In genomic region chr11:75543808-75544207, GRCh38 we compare ENCODE assay signal across 1 cellular context.
A peak's percentile ranks its signal among the peaks of the same experiment; 100 is the strongest.
TF ChIP-seq lines count a peak whose summit lies in the region.

No MANE protein-coding gene starts in this region.

TF ChIP-seq in K562, 482 proteins besides CTCF, POLR2A, EP300 and RAD21 (continues in another document):
- TF ChIP-seq CTBP1 (IDR thresholded peaks at IDR 0.05; ENCODE audit: borderline replicate concordance) = no peak; the same call in 1 of the 2 replicates
- no peak for TF ChIP-seq PML (IDR thresholded peaks at IDR 0.05; ENCODE audit: low read length)
- TF ChIP-seq, protein P1, sequence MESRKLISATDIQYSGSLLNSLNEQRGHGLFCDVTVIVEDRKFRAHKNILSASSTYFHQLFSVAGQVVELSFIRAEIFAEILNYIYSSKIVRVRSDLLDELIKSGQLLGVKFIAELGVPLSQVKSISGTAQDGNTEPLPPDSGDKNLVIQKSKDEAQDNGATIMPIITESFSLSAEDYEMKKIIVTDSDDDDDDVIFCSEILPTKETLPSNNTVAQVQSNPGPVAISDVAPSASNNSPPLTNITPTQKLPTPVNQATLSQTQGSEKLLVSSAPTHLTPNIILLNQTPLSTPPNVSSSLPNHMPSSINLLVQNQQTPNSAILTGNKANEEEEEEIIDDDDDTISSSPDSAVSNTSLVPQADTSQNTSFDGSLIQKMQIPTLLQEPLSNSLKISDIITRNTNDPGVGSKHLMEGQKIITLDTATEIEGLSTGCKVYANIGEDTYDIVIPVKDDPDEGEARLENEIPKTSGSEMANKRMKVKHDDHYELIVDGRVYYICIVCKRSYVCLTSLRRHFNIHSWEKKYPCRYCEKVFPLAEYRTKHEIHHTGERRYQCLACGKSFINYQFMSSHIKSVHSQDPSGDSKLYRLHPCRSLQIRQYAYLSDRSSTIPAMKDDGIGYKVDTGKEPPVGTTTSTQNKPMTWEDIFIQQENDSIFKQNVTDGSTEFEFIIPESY (CRISPR knock-in tag; IDR thresholded peaks at IDR 0.05) = peak; percentile 60; the same call in 1 of the 2 replicates
- TF ChIP-seq HDGF (IDR thresholded peaks at IDR 0.05) = peak; percentile 88; the same call in 1 of the 2 replicates
- TF ChIP-seq ZBTB34 (CRISPR knock-in tag; IDR thresholded peaks at IDR 0.05) = no peak
- TF ChIP-seq ZNF766 (CRISPR knock-in tag; conservative IDR thresholded peaks at IDR 0.05) = no peak
- TF ChIP-seq HNRNPL (IDR thresholded peaks at IDR 0.05; ENCODE audit: low read depth, low read length) = no peak
- TF ChIP-seq ZNF79 (CRISPR knock-in tag; IDR thresholded peaks at IDR 0.05; ENCODE audit: low read depth) = no peak
- TF ChIP-seq ADNP (tag; IDR thresholded peaks at IDR 0.05) = peak; percentile 96
- no peak for TF ChIP-seq PCBP2 (IDR thresholded peaks at IDR 0.05; ENCODE audit: low read depth, low read length, poor library complexity, severe bottlenecking)
- peak; percentile 99 for TF ChIP-seq BCOR (IDR thresholded peaks at IDR 0.05)
- TF ChIP-seq KDM2B (CRISPR knock-in tag; IDR thresholded peaks at IDR 0.05) = no peak
- peak in 1 of 2 experiments; percentile 88; a peak in 2 of 3 replicates for TF ChIP-seq CBX3 (IDR thresholded peaks at IDR 0.05; ENCODE audit: borderline replicate concordance in 1 of 2, low read length in 2 of 2)
- TF ChIP-seq KDM1A (IDR thresholded peaks at IDR 0.05) = peak; percentile 91 to 95
- peak; percentile 98 for TF ChIP-seq ESRRA (IDR thresholded peaks at IDR 0.05; ENCODE audit: borderline replicate concordance, low read depth)
- TF ChIP-seq ZNF589 (CRISPR knock-in tag; IDR thresholded peaks at IDR 0.05; ENCODE audit: low read depth) = no peak
- TF ChIP-seq MTA3 (IDR thresholded peaks at IDR 0.05; ENCODE audit: borderline replicate concordance) = 0 out of 2 replicates have a peak, but pooled peaks have one; percentile 22
- TF ChIP-seq KLF13 (tag; IDR thresholded peaks at IDR 0.05; ENCODE audit: borderline replicate concordance, low read depth) = no peak
- TF ChIP-seq MTA2 (IDR thresholded peaks at IDR 0.05; ENCODE audit: low read depth) = no peak
- TF ChIP-seq ZBTB17 (CRISPR knock-in tag; IDR thresholded peaks at IDR 0.05) = 0 out of 2 replicates have a peak, but pooled peaks have one; percentile 60
- peak; percentile 58 for TF ChIP-seq PHF20 (IDR thresholded peaks at IDR 0.05; ENCODE audit: partially characterized antibody)
- no peak for TF ChIP-seq MAX (CRISPR knock-in tag; IDR thresholded peaks at IDR 0.05)
- TF ChIP-seq HDAC2 (IDR thresholded peaks at IDR 0.05) = peak; percentile 97
- TF ChIP-seq ATF7 (IDR thresholded peaks at IDR 0.05) = peak; percentile 24; the same call in 1 of the 2 replicates
- no peak for TF ChIP-seq ZNF311 (CRISPR knock-in tag; IDR thresholded peaks at IDR 0.05)
- no peak for TF ChIP-seq ZNF395 (CRISPR knock-in tag; IDR thresholded peaks at IDR 0.05)
- TF ChIP-seq CHD4 (IDR thresholded peaks at IDR 0.05; ENCODE audit: insufficient read depth, insufficient replicate concordance, low read depth, low read length, poor library complexity, severe bottlenecking) = peak; percentile 94
- no peak for TF ChIP-seq ZNF408 (CRISPR knock-in tag; IDR thresholded peaks at IDR 0.05; ENCODE audit: low read depth)
- TF ChIP-seq ZNF512 (tag; IDR thresholded peaks at IDR 0.05) = no peak
- TF ChIP-seq RFX7 (CRISPR knock-in tag; IDR thresholded peaks at IDR 0.05) = no peak
- no peak for TF ChIP-seq SIN3A (IDR thresholded peaks at IDR 0.05; ENCODE audit: borderline replicate concordance in 2 of 2, control insufficient read depth in 1 of 2, low read depth in 2 of 2, low read length in 2 of 2)
- no peak for TF ChIP-seq ETV1 (tag; conservative IDR thresholded peaks at IDR 0.05; ENCODE audit: low read depth)
- TF ChIP-seq TFAP4 (CRISPR knock-in tag; IDR thresholded peaks at IDR 0.05; ENCODE audit: borderline replicate concordance) = 0 out of 2 replicates have a peak, but pooled peaks have one; percentile 6
- TF ChIP-seq, protein P2, sequence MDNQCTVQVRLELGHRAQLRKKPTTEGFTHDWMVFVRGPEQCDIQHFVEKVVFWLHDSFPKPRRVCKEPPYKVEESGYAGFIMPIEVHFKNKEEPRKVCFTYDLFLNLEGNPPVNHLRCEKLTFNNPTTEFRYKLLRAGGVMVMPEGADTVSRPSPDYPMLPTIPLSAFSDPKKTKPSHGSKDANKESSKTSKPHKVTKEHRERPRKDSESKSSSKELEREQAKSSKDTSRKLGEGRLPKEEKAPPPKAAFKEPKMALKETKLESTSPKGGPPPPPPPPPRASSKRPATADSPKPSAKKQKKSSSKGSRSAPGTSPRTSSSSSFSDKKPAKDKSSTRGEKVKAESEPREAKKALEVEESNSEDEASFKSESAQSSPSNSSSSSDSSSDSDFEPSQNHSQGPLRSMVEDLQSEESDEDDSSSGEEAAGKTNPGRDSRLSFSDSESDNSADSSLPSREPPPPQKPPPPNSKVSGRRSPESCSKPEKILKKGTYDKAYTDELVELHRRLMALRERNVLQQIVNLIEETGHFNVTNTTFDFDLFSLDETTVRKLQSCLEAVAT (IDR thresholded peaks at IDR 0.05) = peak in 1 of 2 experiments; percentile 74; a peak in 2 of 4 replicates
- TF ChIP-seq SMARCA5 (IDR thresholded peaks at IDR 0.05) = peak; percentile 94
- TF ChIP-seq, protein P3, sequence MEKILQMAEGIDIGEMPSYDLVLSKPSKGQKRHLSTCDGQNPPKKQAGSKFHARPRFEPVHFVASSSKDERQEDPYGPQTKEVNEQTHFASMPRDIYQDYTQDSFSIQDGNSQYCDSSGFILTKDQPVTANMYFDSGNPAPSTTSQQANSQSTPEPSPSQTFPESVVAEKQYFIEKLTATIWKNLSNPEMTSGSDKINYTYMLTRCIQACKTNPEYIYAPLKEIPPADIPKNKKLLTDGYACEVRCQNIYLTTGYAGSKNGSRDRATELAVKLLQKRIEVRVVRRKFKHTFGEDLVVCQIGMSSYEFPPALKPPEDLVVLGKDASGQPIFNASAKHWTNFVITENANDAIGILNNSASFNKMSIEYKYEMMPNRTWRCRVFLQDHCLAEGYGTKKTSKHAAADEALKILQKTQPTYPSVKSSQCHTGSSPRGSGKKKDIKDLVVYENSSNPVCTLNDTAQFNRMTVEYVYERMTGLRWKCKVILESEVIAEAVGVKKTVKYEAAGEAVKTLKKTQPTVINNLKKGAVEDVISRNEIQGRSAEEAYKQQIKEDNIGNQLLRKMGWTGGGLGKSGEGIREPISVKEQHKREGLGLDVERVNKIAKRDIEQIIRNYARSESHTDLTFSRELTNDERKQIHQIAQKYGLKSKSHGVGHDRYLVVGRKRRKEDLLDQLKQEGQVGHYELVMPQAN (IDR thresholded peaks at IDR 0.05; ENCODE audit: borderline replicate concordance) = no peak
- peak; percentile 60; the same call in 1 of the 2 replicates for TF ChIP-seq ZNF121 (CRISPR knock-in tag; conservative IDR thresholded peaks at IDR 0.05)
- no peak for TF ChIP-seq LCOR (CRISPR knock-in tag; IDR thresholded peaks at IDR 0.05)
- TF ChIP-seq, protein P4, sequence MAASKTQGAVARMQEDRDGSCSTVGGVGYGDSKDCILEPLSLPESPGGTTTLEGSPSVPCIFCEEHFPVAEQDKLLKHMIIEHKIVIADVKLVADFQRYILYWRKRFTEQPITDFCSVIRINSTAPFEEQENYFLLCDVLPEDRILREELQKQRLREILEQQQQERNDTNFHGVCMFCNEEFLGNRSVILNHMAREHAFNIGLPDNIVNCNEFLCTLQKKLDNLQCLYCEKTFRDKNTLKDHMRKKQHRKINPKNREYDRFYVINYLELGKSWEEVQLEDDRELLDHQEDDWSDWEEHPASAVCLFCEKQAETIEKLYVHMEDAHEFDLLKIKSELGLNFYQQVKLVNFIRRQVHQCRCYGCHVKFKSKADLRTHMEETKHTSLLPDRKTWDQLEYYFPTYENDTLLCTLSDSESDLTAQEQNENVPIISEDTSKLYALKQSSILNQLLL (CRISPR knock-in tag; IDR thresholded peaks at IDR 0.05; ENCODE audit: borderline replicate concordance) = no peak
- TF ChIP-seq EHMT2 (IDR thresholded peaks at IDR 0.05) = no peak
- TF ChIP-seq RBM25 (IDR thresholded peaks at IDR 0.05; ENCODE audit: low read depth, low read length, severe bottlenecking) = peak; percentile 93
- TF ChIP-seq DACH1 (IDR thresholded peaks at IDR 0.05; ENCODE audit: partially characterized antibody) = peak; percentile 11
- no peak for TF ChIP-seq USF2 (CRISPR knock-in tag; IDR thresholded peaks at IDR 0.05)
